Comparison of ENCODE assay signal across 10 cellular contexts in genomic region chr12:38907171-38907923, GRCh38. TPM values are rescaled to one million over a fixed set of nuclear protein-coding genes. Genes with fewer than 3 reads are reported as not detected.
DNase-seq lines count a peak whose midpoint lies in the region; ATAC-seq, FAIRE-seq and TF ChIP-seq lines count a peak whose summit lies in the region.
"Had no signal": no experiment of that assay in that cellular context is flagged by ENCODE, and none has a peak within 500 bp of the region (broad histone marks: within the 10 kb centered on the region; RNA-seq: fewer than 3 reads in every experiment).

No MANE protein-coding gene starts in this region.

- TF ChIP-seq POLR2A in H54 (IDR thresholded peaks at IDR 0.05; ENCODE audit: low read depth, low read length): no peak

- H3K27ac Mint-ChIP-seq in activated naive CD4-positive, alpha-beta T cell treated with anti-CD3 and anti-CD28 coated beads, Interleukin-2, amount 10 ng/mL, durations not matched to agents 7 days and 5 days: no peak overlapping the region
- H3K27ac Mint-ChIP-seq in type B pancreatic cell: peak overlapping the region; percentile 43

- H3K9me3 Mint-ChIP-seq in activated naive CD4-positive, alpha-beta T cell treated with anti-CD3 and anti-CD28 coated beads, Interleukin-2, amount 10 ng/mL, durations not matched to agents 7 days and 5 days: peaks cover 4% of the 10 kb centered on the region
- H3K9me3 Mint-ChIP-seq in type B pancreatic cell: no peaks in the 10 kb centered on the region

- FAIRE-seq in H54 (lab: Jason Lieb, UNC): no peak
- FAIRE-seq: D721Med, TTC549 had no signal

- peak overlapping the region; percentile 91 for H3K27ac ChIP-seq in lower lobe of right lung

- ATAC-seq in lower lobe of right lung: no peak

- H3K27me3 ChIP-seq in lower lobe of right lung (ENCODE audit: low read depth): no peaks in the 10 kb centered on the region

- intact Hi-C loops in lower lobe of right lung (cut with DNase I): no loop called here

- H3K4me1 ChIP-seq in lower lobe of right lung: peaks cover 27% of the 10 kb centered on the region

- H3K4me3 Mint-ChIP-seq in activated naive CD4-positive, alpha-beta T cell treated with anti-CD3 and anti-CD28 coated beads, Interleukin-2, amount 10 ng/mL, durations not matched to agents 7 days and 5 days: peak overlapping the region; percentile 66
- H3K4me3 Mint-ChIP-seq in type B pancreatic cell: peak overlapping the region; percentile 90

- in situ Hi-C loops in astrocyte of the spinal cord (cut with HindIII; ENCODE audit: low sequenced_read_pairs): no loop called here

- H3K9me3 ChIP-seq in lower lobe of right lung: no peaks in the 10 kb centered on the region

- H3K27me3 Mint-ChIP-seq in activated naive CD4-positive, alpha-beta T cell treated with anti-CD3 and anti-CD28 coated beads, Interleukin-2, amount 10 ng/mL, durations not matched to agents 7 days and 5 days: peaks cover 36% of the 10 kb centered on the region
- H3K27me3 Mint-ChIP-seq in type B pancreatic cell: peaks cover 33% of the 10 kb centered on the region

- no peak for TF ChIP-seq CTCF in astrocyte of the spinal cord (IDR thresholded peaks at IDR 0.05; ENCODE audit: low read depth, low read length)
- no peak for TF ChIP-seq CTCF in lower lobe of right lung (IDR thresholded peaks at IDR 0.05)
- TF ChIP-seq CTCF in type B pancreatic cell (conservative IDR thresholded peaks at IDR 0.05): no peak

- H3K4me3 ChIP-seq in astrocyte of the spinal cord (ENCODE audit: low read depth, low read length): peak overlapping the region; percentile 55
- peak overlapping the region; percentile 79 for H3K4me3 ChIP-seq in lower lobe of right lung

- no peaks in the 10 kb centered on the region for H3K36me3 Mint-ChIP-seq in activated naive CD4-positive, alpha-beta T cell treated with anti-CD3 and anti-CD28 coated beads, Interleukin-2, amount 10 ng/mL, durations not matched to agents 7 days and 5 days
- no peaks in the 10 kb centered on the region for H3K36me3 Mint-ChIP-seq in type B pancreatic cell

- CTCF ChIA-PET in activated naive CD4-positive, alpha-beta T cell treated with anti-CD3 and anti-CD28 coated beads, Interleukin-2, amount 10 ng/mL, durations not matched to agents 7 days and 5 days (lab: Charles Lee): interaction anchor here (0.9 to 2.0 kb wide), 10 partner anchors 10 to 366 kb away, joined by 3 to 9 read pairs (median 4); no protein-coding TSS in a partner anchor

- DNase-seq in activated naive CD4-positive, alpha-beta T cell treated with anti-CD3 and anti-CD28 coated beads, Interleukin-2, amount 10 ng/mL, durations not matched to agents 7 days and 5 days: no peak
- DNase-seq in activated naive CD4-positive, alpha-beta T cell treated with anti-CD3 and anti-CD28 coated beads, Interleukin-2, amount 50 U/mL, for 16 hours: no peak
- DNase-seq in astrocyte of the spinal cord (ENCODE audit: low read depth, low spot score): no peak
- DNase-seq in lower lobe of right lung: no peak
- no peak for DNase-seq in type B pancreatic cell (ENCODE audit: extremely low spot score, unreplicated experiment)
- no peak for DNase-seq in NCI-H2081 (lab: John Stamatoyannopoulos, UW)
- no peak for DNase-seq in H54 (ENCODE audit: insufficient read length, low spot score)
- DNase-seq in HPDE6-E6E7 (ENCODE audit: extremely low spot score): no peak

- H3K4me1 Mint-ChIP-seq in activated naive CD4-positive, alpha-beta T cell treated with anti-CD3 and anti-CD28 coated beads, Interleukin-2, amount 10 ng/mL, durations not matched to agents 7 days and 5 days: peaks cover 29% of the 10 kb centered on the region
- H3K4me1 Mint-ChIP-seq in type B pancreatic cell (ENCODE audit: unreplicated experiment): no peaks in the 10 kb centered on the region

- H3K36me3 ChIP-seq in lower lobe of right lung: no peaks in the 10 kb centered on the region

RNA-seq across cellular contexts. Expression of gene CPNE8, which starts 2.0 kb away (rescaled TPM):
- total RNA-seq in lower lobe of right lung (33.0 TPM), type B pancreatic cell (ENCODE audit: low replicate concordance) (3.0 and 3.2 TPM in 2 replicates)
